9 cellular contexts compared by ENCODE assay signal in genomic region chr3:113210608-113211369, GRCh38. TPM values are rescaled to one million over a fixed set of nuclear protein-coding genes. Genes with fewer than 3 reads are reported as not detected.
DNase-seq lines count a peak whose midpoint lies in the region; ATAC-seq and TF ChIP-seq lines count a peak whose summit lies in the region.
"Had no signal": no experiment of that assay in that cellular context is flagged by ENCODE, and none has a peak within 500 bp of the region (broad histone marks: within the 10 kb centered on the region; RNA-seq: fewer than 3 reads in every experiment).

No MANE protein-coding gene starts in this region.

- H3K4me3 Mint-ChIP-seq in mesothelial cell of epicardium, result peak overlapping the region; percentile 84

- H3K27ac ChIP-seq in vagina, result peak overlapping the region; percentile 98

- peaks cover 68% of the 10 kb centered on the region for H3K4me1 Mint-ChIP-seq in mesothelial cell of epicardium

- no peaks in the 10 kb centered on the region for H3K27me3 Mint-ChIP-seq in mesothelial cell of epicardium (ENCODE audit: low read depth)

- DNase-seq in Right ventricle myocardium inferior (ENCODE audit: missing footprints), result no peak
- no peak for DNase-seq in cardiac septum (ENCODE audit: low spot score)
- peak; percentile 62 for DNase-seq in ecto neural progenitor cell (ENCODE audit: low spot score)
- DNase-seq in mesothelial cell of epicardium (ENCODE audit: low spot score in 2 of 2, unreplicated experiment in 2 of 2), result no peak
- DNase-seq in vagina (ENCODE audit: extremely low spot score in 2 of 2), result no peak
- DNase-seq in cerebellum (ENCODE audit: low spot score), result no peak
- DNase-seq in HK-2 (ENCODE audit: unreplicated experiment), result no peak
- DNase-seq in NCI-H2227 (lab: John Stamatoyannopoulos, UW; ENCODE audit: unreplicated experiment), result no peak
- DNase-seq: Karpas-422 had no signal

- peak overlapping the region; percentile 90 to 94 for H3K4me3 ChIP-seq in vagina

- TF ChIP-seq POLR2A in vagina (IDR thresholded peaks at IDR 0.05), result no peak

- intact Hi-C loops in Right ventricle myocardium inferior (cut with DNase I) (loop anchor here (5.0 kb wide), 3 partner anchors 43 to 77 kb away; no protein-coding TSS in a partner anchor), cardiac septum (cut with DNase I) (loop anchor here (5.0 kb wide), 3 partner anchors 43 to 77 kb away; no protein-coding TSS in a partner anchor), vagina (cut with DNase I) (loop anchor here (2.0 to 5.0 kb wide), 3 partner anchors 38 to 67 kb away; no protein-coding TSS in a partner anchor)

- peak; percentile 34 for ATAC-seq in Right ventricle myocardium inferior

- H3K27me3 ChIP-seq in vagina, result no peaks in the 10 kb centered on the region

- peak overlapping the region; percentile 94 for H3K27ac Mint-ChIP-seq in mesothelial cell of epicardium

- H3K36me3 Mint-ChIP-seq in mesothelial cell of epicardium, result no peaks in the 10 kb centered on the region

- H3K9me3 ChIP-seq in vagina, result no peaks in the 10 kb centered on the region

- no peak for TF ChIP-seq CTCF in mesothelial cell of epicardium (IDR thresholded peaks at IDR 0.05; ENCODE audit: unreplicated experiment)
- TF ChIP-seq CTCF in vagina (IDR thresholded peaks at IDR 0.05), result no peak

- peaks cover 23% of the 10 kb centered on the region for H3K4me1 ChIP-seq in vagina

- no peaks in the 10 kb centered on the region for H3K36me3 ChIP-seq in vagina

- H3K9me3 Mint-ChIP-seq in mesothelial cell of epicardium, result no peaks in the 10 kb centered on the region

RNA-seq across cellular contexts. Expression of gene BOC, which starts 0.6 kb away (rescaled TPM):
- total RNA-seq in Right ventricle myocardium inferior, result 7.1 TPM
- total RNA-seq in cardiac septum, result 12.8 TPM
- total RNA-seq in mesothelial cell of epicardium, result 76.1 to 85.3 TPM (median 79.3 TPM) in 3 replicates
- total RNA-seq in vagina, result 93.1 TPM
- 88.6 TPM for total RNA-seq in cerebellum
